Comparison of ENCODE assay signal across 28 cellular contexts in genomic region chr3:31493187-31493586, GRCh38.
"Had no signal": no experiment of that assay in that cellular context is flagged by ENCODE, and none has a peak within 500 bp of the region (broad histone marks: within the 10 kb centered on the region; RNA-seq: fewer than 3 reads in every experiment).

No MANE protein-coding gene starts in this region.

- DNase-seq: naive thymus-derived CD8-positive, alpha-beta T cell; nephron progenitor cell; nucleus accumbens; pancreas; psoas muscle; right cardiac atrium; right lobe of liver; sigmoid colon; stimulated activated CD4-positive, alpha-beta T cell treated with anti-CD3 and anti-CD28 coated beads, Interleukin-15, amount 100 ng/mL, for 24 hours; stimulated activated CD4-positive, alpha-beta T cell treated with anti-CD3 and anti-CD28 coated beads, Interleukin-2, amount 100 ng/mL, for 24 hours; stimulated activated CD4-positive, alpha-beta T cell treated with anti-CD3 and anti-CD28 coated beads, Interleukin-2, amount 100 ng/mL, for 48 hours; stimulated activated CD4-positive, alpha-beta T cell treated with anti-CD3 and anti-CD28 coated beads, Interleukin-4, amount 100 ng/mL, for 24 hours; stimulated activated naive B cell treated with anti-CD40 and anti-IgM and Interleukin-4, amounts not matched to agents 10 μg/mL and 1 μg/mL and 100 μg/mL, for 72 hours; stimulated activated naive CD4-positive, alpha-beta T cell treated with Interleukin-2 at 50 U/mL for 16 hours; stomach; thyroid gland; trophoblast cell; upper lobe of left lung had no signal

- H3K36me3 Mint-ChIP-seq: stimulated activated effector memory CD8-positive, alpha-beta T cell treated with anti-CD3 and anti-CD28 coated beads, Interleukin-12 subunit alpha, Interleukin-12 subunit beta, amount 100 ng/mL, for 72 hours had no signal

- H3K27me3 Mint-ChIP-seq: stimulated activated naive B cell treated with anti-CD40 and anti-IgM and Interleukin-4, amounts not matched to agents 10 μg/mL and 1 μg/mL and 100 μg/mL, for 72 hours; stimulated activated naive CD8-positive, alpha-beta T cell treated with anti-CD3 and anti-CD28 coated beads, Interleukin-15, Interleukin-2, amounts not matched to agents 100 ng/mL and 50 ng/mL, for 24 hours had no signal

- H3K4me3 ChIP-seq: pancreas, psoas muscle, right lobe of liver, sigmoid colon, smooth muscle cell, stomach, thoracic aorta, thyroid gland, tibial nerve, upper lobe of left lung, vagina had no signal

- FAIRE-seq: pancreas, urothelium cell line had no signal

- H3K4me1 ChIP-seq: pancreas, psoas muscle, right lobe of liver, sigmoid colon, stomach, thyroid gland, tibial nerve, upper lobe of left lung, vagina had no signal

- H3K9me3 ChIP-seq: neutrophil, pancreas, right lobe of liver, thyroid gland, vagina had no signal

- H3K9me3 Mint-ChIP-seq: natural killer cell treated with Interleukin-12 subunit alpha and Interleukin-12 subunit beta and Interleukin-15 and Interleukin-18, amount 100 ng/mL, for 72 hours had no signal

- H3K27ac ChIP-seq: neutrophil, pancreas, psoas muscle, right lobe of liver, sigmoid colon, stomach, thoracic aorta, thyroid gland, tibial nerve, upper lobe of left lung, vagina had no signal

- H3K4me2 ChIP-seq: smooth muscle cell had no signal

- H3K4me3 Mint-ChIP-seq: naive thymus-derived CD8-positive, alpha-beta T cell; natural killer cell treated with Interleukin-12 subunit alpha and Interleukin-12 subunit beta and Interleukin-15 and Interleukin-18, amount 100 ng/mL, for 72 hours; nephron progenitor cell; neural crest cell; stimulated activated effector memory CD8-positive, alpha-beta T cell treated with anti-CD3 and anti-CD28 coated beads, Interleukin-12 subunit alpha, Interleukin-12 subunit beta, amount 100 ng/mL, for 72 hours; stimulated activated naive B cell treated with anti-CD40 and anti-IgM and Interleukin-4, amounts not matched to agents 10 μg/mL and 1 μg/mL and 100 μg/mL, for 72 hours; stimulated activated naive CD8-positive, alpha-beta T cell treated with anti-CD3 and anti-CD28 coated beads, Interleukin-15, Interleukin-2, amounts not matched to agents 100 ng/mL and 50 ng/mL, for 24 hours had no signal

- H3K4me1 Mint-ChIP-seq: stimulated activated effector memory CD8-positive, alpha-beta T cell treated with anti-CD3 and anti-CD28 coated beads, Interleukin-12 subunit alpha, Interleukin-12 subunit beta, amount 100 ng/mL, for 72 hours had no signal

- ATAC-seq: naive thymus-derived CD8-positive, alpha-beta T cell; natural killer cell treated with Interleukin-12 subunit alpha and Interleukin-12 subunit beta and Interleukin-15 and Interleukin-18, amount 100 ng/mL, for 72 hours; pancreas; psoas muscle; right cardiac atrium; right lobe of liver; stimulated activated effector memory CD8-positive, alpha-beta T cell treated with anti-CD3 and anti-CD28 coated beads, Interleukin-12 subunit alpha, Interleukin-12 subunit beta, amount 100 ng/mL, for 72 hours; stimulated activated naive B cell treated with anti-CD40 and anti-IgM and Interleukin-4, amounts not matched to agents 10 μg/mL and 1 μg/mL and 100 μg/mL, for 72 hours had no signal

- H3K27ac Mint-ChIP-seq: natural killer cell treated with Interleukin-12 subunit alpha and Interleukin-12 subunit beta and Interleukin-15 and Interleukin-18, amount 100 ng/mL, for 72 hours; nephron progenitor cell; stimulated activated effector memory CD8-positive, alpha-beta T cell treated with anti-CD3 and anti-CD28 coated beads, Interleukin-12 subunit alpha, Interleukin-12 subunit beta, amount 100 ng/mL, for 72 hours; stimulated activated naive B cell treated with anti-CD40 and anti-IgM and Interleukin-4, amounts not matched to agents 10 μg/mL and 1 μg/mL and 100 μg/mL, for 72 hours; stimulated activated naive CD8-positive, alpha-beta T cell treated with anti-CD3 and anti-CD28 coated beads, Interleukin-15, Interleukin-2, amounts not matched to agents 100 ng/mL and 50 ng/mL, for 24 hours had no signal

- H3K27me3 ChIP-seq: neutrophil, pancreas, right lobe of liver, sigmoid colon, stomach, thyroid gland, tibial nerve, upper lobe of left lung, vagina had no signal

- H3K36me3 ChIP-seq: neutrophil, pancreas, right lobe of liver, sigmoid colon, stomach, thoracic aorta, thyroid gland, tibial nerve, upper lobe of left lung, vagina had no signal
